21 cellular contexts compared by ENCODE assay signal in genomic region chr11:20351151-20351550, GRCh38. TPM values are rescaled to one million over a fixed set of nuclear protein-coding genes. Genes with fewer than 3 reads are reported as not detected.
DNase-seq lines count a peak whose midpoint lies in the region; ATAC-seq, FAIRE-seq and TF ChIP-seq lines count a peak whose summit lies in the region.
"Had no signal": no experiment of that assay in that cellular context is flagged by ENCODE, and none has a peak within 500 bp of the region (broad histone marks: within the 10 kb centered on the region; RNA-seq: fewer than 3 reads in every experiment).

No MANE protein-coding gene starts in this region.

- no peak for FAIRE-seq in HepG2 (lab: Jason Lieb, UNC)
- FAIRE-seq: A204.1, GM12878 had no signal

- H3K79me2 ChIP-seq in HepG2 (ENCODE audit: insufficient read depth, low read length), result no peaks in the 10 kb centered on the region

- H2AFZ ChIP-seq in HepG2 (ENCODE audit: low read length), result peak overlapping the region; percentile 27
- H2AFZ ChIP-seq: GM23338 had no signal

- H3K4me2 ChIP-seq in HepG2 (ENCODE audit: low read depth, low read length), result no peak overlapping the region
- H3K4me2 ChIP-seq: GM23338 had no signal

- no peak for DNase-seq in HepG2 (ENCODE audit: low spot score)
- DNase-seq in right lobe of liver, result no peak
- peak; percentile 27 for DNase-seq in SW480 (ENCODE audit: low spot score)
- no peak for DNase-seq in effector CD4-positive, alpha-beta T cell
- no peak for DNase-seq in activated T-helper 2 cell treated with anti-CD3 and anti-CD28 coated beads, Interferon-gamma antibody, Interleukin-2, Interleukin-4, amounts not matched to agents 10 μg/mL and 5 μg/mL and 100 μg/mL, durations not matched to agents 14 hours and 24 hours and 36 hours (ENCODE audit: low spot score)
- DNase-seq: Caco-2; CD4-positive, alpha-beta T cell; HCEC 1CT; KBM-7; NCI-H1092; NCI-H1436 treated with DMSO at 0.1 percent for 48 hours; NCI-H2029; NCI-H2171; NCI-H69; PC-3; RPMI8226 had no signal

- no peak overlapping the region for H3K27ac ChIP-seq in HepG2 (ENCODE audit: extremely low read length, insufficient read depth, low read length)
- no peak overlapping the region for H3K27ac ChIP-seq in right lobe of liver

- BruUV-seq in HepG2 (replicated peaks; lab: Mats Ljungman, UMichigan), result no TSS peak

- H4K20me1 ChIP-seq in HepG2 (ENCODE audit: insufficient read depth, low read length), result no peaks in the 10 kb centered on the region

- H3K27me3 Mint-ChIP-seq in activated T-helper 2 cell treated with anti-CD3 and anti-CD28 coated beads, Interferon-gamma antibody, Interleukin-2, Interleukin-4, amounts not matched to agents 10 μg/mL and 5 μg/mL and 100 μg/mL, durations not matched to agents 14 hours and 24 hours and 36 hours (ENCODE audit: low read depth), result peaks cover 27% of the 10 kb centered on the region

- H3K27me3 ChIP-seq in HepG2 (ENCODE audit: control insufficient read depth in 1 of 2, insufficient read depth in 2 of 2, low read length in 2 of 2), result no peaks in the 10 kb centered on the region
- H3K27me3 ChIP-seq in right lobe of liver, result no peaks in the 10 kb centered on the region

- no peak for TF ChIP-seq POLR2A in HepG2 (IDR thresholded peaks at IDR 0.05; ENCODE audit: insufficient read depth in 1 of 2, low read depth in 2 of 2, low read length in 2 of 2)
- TF ChIP-seq POLR2A in right lobe of liver (IDR thresholded peaks at IDR 0.05), result no peak

- no peaks in the 10 kb centered on the region for H3K9me3 Mint-ChIP-seq in activated T-helper 2 cell treated with anti-CD3 and anti-CD28 coated beads, Interferon-gamma antibody, Interleukin-2, Interleukin-4, amounts not matched to agents 10 μg/mL and 5 μg/mL and 100 μg/mL, durations not matched to agents 14 hours and 24 hours and 36 hours
- H3K9me3 Mint-ChIP-seq: CD4-positive, alpha-beta T cell; GM23338 had no signal

- CTCF ChIA-PET in HepG2 (lab: Yijun Ruan, JAX; ENCODE audit: low intra/inter-chr PET ratio, low total read pairs), result no interaction called here

- H3K4me1 ChIP-seq in HepG2 (ENCODE audit: insufficient read depth, low read length) (peaks cover 23% of the 10 kb centered on the region), right lobe of liver (peaks cover 0 to 9% (median 0%) of the 10 kb centered on the region in 4 donors)

- TF ChIP-seq RAD21 in HepG2 (CRISPR knock-in tag; IDR thresholded peaks at IDR 0.05), result no peak

- WGBS in HepG2 (ENCODE audit: low lambda C conversion rate), result 36% methylated on average over 7 of the region's 7 CpGs
- WGBS in right lobe of liver (ENCODE audit: insufficient coverage, low coverage, low lambda C conversion rate, missing lambda C conversion rate), result 66% methylated on average over 7 of the region's 7 CpGs

- no peak for TF ChIP-seq CTCF in HepG2 (CRISPR knock-in tag; IDR thresholded peaks at IDR 0.05)
- no peak for TF ChIP-seq CTCF in right lobe of liver (IDR thresholded peaks at IDR 0.05)

- no peak overlapping the region for H3K9ac ChIP-seq in HepG2 (ENCODE audit: insufficient read depth, low read depth, low read length)

- no peak overlapping the region for H3K27ac Mint-ChIP-seq in activated T-helper 2 cell treated with anti-CD3 and anti-CD28 coated beads, Interferon-gamma antibody, Interleukin-2, Interleukin-4, amounts not matched to agents 10 μg/mL and 5 μg/mL and 100 μg/mL, durations not matched to agents 14 hours and 24 hours and 36 hours
- H3K27ac Mint-ChIP-seq: CD4-positive, alpha-beta T cell; GM23338 had no signal

- H3K4me3 ChIP-seq in HepG2 (replicated peaks in 1 of 3; ENCODE audit: insufficient read depth in 1 of 3, low read depth in 2 of 3, low read length in 3 of 3) (no peak overlapping the region), right lobe of liver (no peak overlapping the region)
- H3K4me3 ChIP-seq: GM12878, GM23338 had no signal

- intact Hi-C loops in HepG2 (cut with micrococcal nuclease; ENCODE audit: unreplicated experiment) (loop anchor here (10.0 kb wide), 1 partner anchor 446 kb away; no protein-coding TSS in a partner anchor), right lobe of liver (cut with DNase I) (loop anchor here in 1 of 2 donors (10.0 kb wide), 1 partner anchor 226 kb away; no protein-coding TSS in a partner anchor)
- intact Hi-C loops in activated T-helper 2 cell treated with anti-CD3 and anti-CD28 coated beads, Interferon-gamma antibody, Interleukin-2, Interleukin-4, amounts not matched to agents 10 μg/mL and 5 μg/mL and 100 μg/mL, durations not matched to agents 14 hours and 24 hours and 36 hours (cut with micrococcal nuclease), result no loop called here

- POLR2A ChIA-PET in HepG2 (lab: Yijun Ruan, JAX), result no interaction called here

- H3K9me3 ChIP-seq in HepG2 (ENCODE audit: low read length) (no peaks in the 10 kb centered on the region), right lobe of liver (no peaks in the 10 kb centered on the region)
- H3K9me3 ChIP-seq: Caco-2 had no signal

- no peaks in the 10 kb centered on the region for H3K36me3 Mint-ChIP-seq in activated T-helper 2 cell treated with anti-CD3 and anti-CD28 coated beads, Interferon-gamma antibody, Interleukin-2, Interleukin-4, amounts not matched to agents 10 μg/mL and 5 μg/mL and 100 μg/mL, durations not matched to agents 14 hours and 24 hours and 36 hours (ENCODE audit: low read depth)

- H3K36me3 ChIP-seq in HepG2 (replicated peaks in 1 of 2; ENCODE audit: control insufficient read depth in 1 of 2, insufficient read depth in 2 of 2, low read length in 2 of 2), result no peaks in the 10 kb centered on the region
- no peaks in the 10 kb centered on the region for H3K36me3 ChIP-seq in right lobe of liver

- peaks cover 10% of the 10 kb centered on the region for H3K4me1 Mint-ChIP-seq in activated T-helper 2 cell treated with anti-CD3 and anti-CD28 coated beads, Interferon-gamma antibody, Interleukin-2, Interleukin-4, amounts not matched to agents 10 μg/mL and 5 μg/mL and 100 μg/mL, durations not matched to agents 14 hours and 24 hours and 36 hours (ENCODE audit: low read depth)
- H3K4me1 Mint-ChIP-seq: GM23338 had no signal

- TF ChIP-seq EP300 in HepG2 (IDR thresholded peaks at IDR 0.05; ENCODE audit: low read depth in 2 of 2, low read length in 2 of 2) (no peak), HepG2 (CRISPR knock-in tag; IDR thresholded peaks at IDR 0.05; ENCODE audit: borderline replicate concordance) (no peak)

- no peak overlapping the region for H3K4me3 Mint-ChIP-seq in activated T-helper 2 cell treated with anti-CD3 and anti-CD28 coated beads, Interferon-gamma antibody, Interleukin-2, Interleukin-4, amounts not matched to agents 10 μg/mL and 5 μg/mL and 100 μg/mL, durations not matched to agents 14 hours and 24 hours and 36 hours (ENCODE audit: low read depth)
- H3K4me3 Mint-ChIP-seq: CD4-positive, alpha-beta T cell; GM23338 had no signal

- in situ Hi-C loops in HepG2 (cut with HindIII; ENCODE audit: extremely low pct_ligation_motif_present, low pct_unique_long_range_greater_than_20kb), result loop anchor here (5.0 to 10.0 kb wide), 3 partner anchors 109 to 406 kb away; no protein-coding TSS in a partner anchor

- no peak for ATAC-seq in HepG2
- ATAC-seq in right lobe of liver, result no peak
- peak; percentile 93 for ATAC-seq in esophagus mucosa
- no peak for ATAC-seq in HG03439 (IDR thresholded peaks at IDR 0.05; ENCODE audit: unreplicated experiment)
- ATAC-seq: GM12878, GM23338, PC-3 had no signal

RNA-seq across cellular contexts. Expression of gene HTATIP2, which starts 12.4 kb away (rescaled TPM):
- not detected in 2 replicates for total RNA-seq in HepG2 (2016; rRNA removed; fragmentation: Illumina TruSeq; extraction: Trizol)
- not detected in 2 replicates for total RNA-seq in HepG2 (2016; cell fraction: cytosol; rRNA removed; fragmentation: Illumina TruSeq; extraction: Trizol; ENCODE audit: low read depth)
- not detected in 2 replicates for total RNA-seq in HepG2 (2016; cell fraction: insoluble cytoplasmic fraction; rRNA removed; fragmentation: Illumina TruSeq; extraction: Trizol)
- not detected in 2 replicates for total RNA-seq in HepG2 (2016; cell fraction: membrane; rRNA removed; fragmentation: Illumina TruSeq; extraction: Trizol)
- not detected in 2 replicates for total RNA-seq in HepG2 (2016; cell fraction: nucleus; rRNA removed; fragmentation: Illumina TruSeq; extraction: Trizol)
- polyA plus RNA-seq in HepG2 (2011; rRNA removed), result not detected in 2 replicates
- not detected in 2 replicates for polyA plus RNA-seq in HepG2 (2011; cell fraction: cytosol; rRNA removed)
- not detected in 2 replicates for polyA plus RNA-seq in HepG2 (2011; cell fraction: nucleus; rRNA removed)
- polyA plus RNA-seq in HepG2 (2012), result not detected in 2 replicates
- polyA plus RNA-seq in HepG2 (2016; cell fraction: cytosol; fragmentation: Illumina TruSeq; extraction: Trizol; ENCODE audit: low read depth), result not detected in 2 replicates
- polyA plus RNA-seq in HepG2 (2016; cell fraction: insoluble cytoplasmic fraction; fragmentation: Illumina TruSeq; extraction: Trizol; ENCODE audit: low read depth), result not detected in 2 replicates
- polyA plus RNA-seq in HepG2 (2016; cell fraction: membrane; fragmentation: Illumina TruSeq; extraction: Trizol; ENCODE audit: low read depth), result not detected in 2 replicates
- not detected in 2 replicates for polyA plus RNA-seq in HepG2 (2016; cell fraction: nucleus; fragmentation: Illumina TruSeq; extraction: Trizol; ENCODE audit: insufficient read depth, low read depth)
- polyA minus RNA-seq in HepG2 (2011; rRNA and poly(A)+ RNA removed; ENCODE audit: low replicate concordance), result 82.8 TPM in 1 of 2 replicates, not detected in the other
- 0.40 and 0.70 TPM in 2 replicates for polyA minus RNA-seq in HepG2 (2011; cell fraction: cytosol; rRNA and poly(A)+ RNA removed)
- polyA minus RNA-seq in HepG2 (2011; cell fraction: nucleus; rRNA and poly(A)+ RNA removed), result 0.87 TPM in 1 of 2 replicates, not detected in the other
- 100 to 1,000 TPM in 2 of 6 experiments, 10 to 100 TPM in 4; 63.0 to 152 (median 83.3) TPM for total RNA-seq in right lobe of liver
- total RNA-seq in esophagus mucosa, result 39.5 TPM
- 62.7 and 63.5 TPM in 2 replicates for total RNA-seq in activated T-helper 2 cell treated with anti-CD3 and anti-CD28 coated beads, Interferon-gamma antibody, Interleukin-2, Interleukin-4, amounts not matched to agents 10 μg/mL and 5 μg/mL and 100 μg/mL, durations not matched to agents 14 hours and 24 hours and 36 hours

RNA-seq across cellular contexts. Expression of gene PRMT3, which starts 36.4 kb away (rescaled TPM):
- total RNA-seq in HepG2 (2016; rRNA removed; fragmentation: Illumina TruSeq; extraction: Trizol) (27.7 and 38.3 TPM in 2 replicates), right lobe of liver (10 to 100 TPM in 2 of 6 experiments, 1 to 10 TPM in 4; 3.4 to 11.8 (median 4.6) TPM), esophagus mucosa (16.7 TPM)
- total RNA-seq in HepG2 (2016; cell fraction: cytosol; rRNA removed; fragmentation: Illumina TruSeq; extraction: Trizol; ENCODE audit: low read depth), result 5.3 and 7.3 TPM in 2 replicates
- 29.3 and 38.2 TPM in 2 replicates for total RNA-seq in HepG2 (2016; cell fraction: insoluble cytoplasmic fraction; rRNA removed; fragmentation: Illumina TruSeq; extraction: Trizol)
- total RNA-seq in HepG2 (2016; cell fraction: membrane; rRNA removed; fragmentation: Illumina TruSeq; extraction: Trizol), result 11.2 and 12.4 TPM in 2 replicates
- total RNA-seq in HepG2 (2016; cell fraction: nucleus; rRNA removed; fragmentation: Illumina TruSeq; extraction: Trizol), result 28.5 and 28.9 TPM in 2 replicates
- 7.5 and 9.1 TPM in 2 replicates for polyA plus RNA-seq in HepG2 (2011; rRNA removed)
- polyA plus RNA-seq in HepG2 (2011; cell fraction: cytosol; rRNA removed), result 4.1 and 6.3 TPM in 2 replicates
- 4.0 and 4.2 TPM in 2 replicates for polyA plus RNA-seq in HepG2 (2011; cell fraction: nucleus; rRNA removed)
- 11.8 and 12.6 TPM in 2 replicates for polyA plus RNA-seq in HepG2 (2012)
- 3.8 and 4.3 TPM in 2 replicates for polyA plus RNA-seq in HepG2 (2016; cell fraction: cytosol; fragmentation: Illumina TruSeq; extraction: Trizol; ENCODE audit: low read depth)
- 29.3 and 32.8 TPM in 2 replicates for polyA plus RNA-seq in HepG2 (2016; cell fraction: insoluble cytoplasmic fraction; fragmentation: Illumina TruSeq; extraction: Trizol; ENCODE audit: low read depth)
- polyA plus RNA-seq in HepG2 (2016; cell fraction: membrane; fragmentation: Illumina TruSeq; extraction: Trizol; ENCODE audit: low read depth), result 7.3 and 7.5 TPM in 2 replicates
- polyA plus RNA-seq in HepG2 (2016; cell fraction: nucleus; fragmentation: Illumina TruSeq; extraction: Trizol; ENCODE audit: insufficient read depth, low read depth), result 16.8 and 19.7 TPM in 2 replicates
- polyA minus RNA-seq in HepG2 (2011; rRNA and poly(A)+ RNA removed; ENCODE audit: low replicate concordance), result 7.8 and 28.3 TPM in 2 replicates
- 7.0 and 7.1 TPM in 2 replicates for polyA minus RNA-seq in HepG2 (2011; cell fraction: cytosol; rRNA and poly(A)+ RNA removed)
- polyA minus RNA-seq in HepG2 (2011; cell fraction: nucleus; rRNA and poly(A)+ RNA removed), result 28.8 and 29.0 TPM in 2 replicates
- total RNA-seq in activated T-helper 2 cell treated with anti-CD3 and anti-CD28 coated beads, Interferon-gamma antibody, Interleukin-2, Interleukin-4, amounts not matched to agents 10 μg/mL and 5 μg/mL and 100 μg/mL, durations not matched to agents 14 hours and 24 hours and 36 hours, result 38.3 and 39.2 TPM in 2 replicates

Comparison
In these comparisons a context has a peak if more than half of its experiments do, and no peak if none do; other contexts are left out.
1. RNA of gene HTATIP2, which starts 12.4 kb away (total RNA-seq): 63.0 to 152 TPM in right lobe of liver, 62.7 to 63.5 TPM in activated T-helper 2 cell treated with anti-CD3 and anti-CD28 coated beads, Interferon-gamma antibody, Interleukin-2, Interleukin-4, amounts not matched to agents 10 μg/mL and 5 μg/mL and 100 μg/mL, durations not matched to agents 14 hours and 24 hours and 36 hours and 39.5 TPM in esophagus mucosa (single experiment); not detected in HepG2; every median in the first group is over 10 times any median in the second.